ENCODE assay signal across 8 cellular contexts in genomic region chr10:62373995-62374861, GRCh38. TPM values are rescaled to one million over a fixed set of nuclear protein-coding genes. Genes with fewer than 3 reads are reported as not detected.
DNase-seq lines count a peak whose midpoint lies in the region; ATAC-seq and TF ChIP-seq lines count a peak whose summit lies in the region.

Gene ZNF365, plus strand, starts transcription at chr10:62374369. Its CDS starts 1,825 bp downstream, at chr10:62376194.

- no peaks in the 10 kb centered on the region for H3K9me3 Mint-ChIP-seq in activated CD8-positive, alpha-beta memory T cell treated with anti-CD3 and anti-CD28 coated beads, Interleukin-2, amount 10 ng/mL, durations not matched to agents 7 days and 5 days (ENCODE audit: low read depth)
- H3K9me3 Mint-ChIP-seq in stimulated activated naive CD8-positive, alpha-beta T cell treated with anti-CD3 and anti-CD28 coated beads, Interleukin-15, Interleukin-2, amounts not matched to agents 100 ng/mL and 50 ng/mL, for 24 hours, result no peaks in the 10 kb centered on the region

- peaks cover 51% of the 10 kb centered on the region for H3K27me3 Mint-ChIP-seq in activated CD8-positive, alpha-beta memory T cell treated with anti-CD3 and anti-CD28 coated beads, Interleukin-2, amount 10 ng/mL, durations not matched to agents 7 days and 5 days
- peaks cover 40% of the 10 kb centered on the region for H3K27me3 Mint-ChIP-seq in stimulated activated naive CD8-positive, alpha-beta T cell treated with anti-CD3 and anti-CD28 coated beads, Interleukin-15, Interleukin-2, amounts not matched to agents 100 ng/mL and 50 ng/mL, for 24 hours

- intact Hi-C loops in mucosa of descending colon (cut with DNase I, micrococcal nuclease), result no loop called here

- H3K4me3 Mint-ChIP-seq in activated CD8-positive, alpha-beta memory T cell treated with anti-CD3 and anti-CD28 coated beads, Interleukin-2, amount 10 ng/mL, durations not matched to agents 7 days and 5 days, result peak within 1 kb of the TSS; percentile 50
- H3K4me3 Mint-ChIP-seq in stimulated activated naive CD8-positive, alpha-beta T cell treated with anti-CD3 and anti-CD28 coated beads, Interleukin-15, Interleukin-2, amounts not matched to agents 100 ng/mL and 50 ng/mL, for 24 hours, result peak within 1 kb of the TSS; percentile 78

- DNase-seq in D341Med (ENCODE audit: low spot score) (peak; percentile 59), epithelial cell of esophagus (ENCODE audit: low read depth) (peak; percentile 54), mucosa of descending colon (peak in 1 of 3 donors; percentile 27), HUDEP-2 (lab: John Stamatoyannopoulos, UW; ENCODE audit: unreplicated experiment in 76 of 76) (no peak), NCI-H1694 (lab: John Stamatoyannopoulos, UW) (no peak)
- DNase-seq in activated CD8-positive, alpha-beta memory T cell treated with anti-CD3 and anti-CD28 coated beads, Interleukin-2, amount 10 ng/mL, durations not matched to agents 7 days and 5 days, result peak; percentile 53

- ATAC-seq in activated CD8-positive, alpha-beta memory T cell treated with anti-CD3 and anti-CD28 coated beads, Interleukin-2, amount 10 ng/mL, durations not matched to agents 7 days and 5 days, result peak; percentile 76
- peak; percentile 63 for ATAC-seq in mucosa of descending colon

- peaks cover 4% of the 10 kb centered on the region for H3K4me1 ChIP-seq in mucosa of descending colon (ENCODE audit: low read depth)

- CTCF ChIA-PET in activated CD8-positive, alpha-beta memory T cell treated with anti-CD3 and anti-CD28 coated beads, Interleukin-2, amount 10 ng/mL, durations not matched to agents 7 days and 5 days (lab: Charles Lee), result interaction anchor here (0.6 kb wide), 1 partner anchor 513 kb away, joined by 4 read pairs; no protein-coding TSS in a partner anchor

- H3K27ac Mint-ChIP-seq in activated CD8-positive, alpha-beta memory T cell treated with anti-CD3 and anti-CD28 coated beads, Interleukin-2, amount 10 ng/mL, durations not matched to agents 7 days and 5 days, result no peak within 1 kb of the TSS
- peak within 1 kb of the TSS; percentile 11 for H3K27ac Mint-ChIP-seq in stimulated activated naive CD8-positive, alpha-beta T cell treated with anti-CD3 and anti-CD28 coated beads, Interleukin-15, Interleukin-2, amounts not matched to agents 100 ng/mL and 50 ng/mL, for 24 hours

- peak; percentile 18; the same call in 1 of the 2 replicates for TF ChIP-seq CTCF in LNCAP (IDR thresholded peaks at IDR 0.05)
- TF ChIP-seq CTCF in epithelial cell of esophagus (IDR thresholded peaks at IDR 0.05; ENCODE audit: insufficient read depth, low read depth, low read length, missing control alignments), result no peak
- no peak for TF ChIP-seq CTCF in mucosa of descending colon (IDR thresholded peaks at IDR 0.05)

- H3K9me3 ChIP-seq in mucosa of descending colon, result no peaks in the 10 kb centered on the region

- no peaks in the 10 kb centered on the region for H3K36me3 ChIP-seq in mucosa of descending colon (ENCODE audit: low read depth)

- H3K4me3 ChIP-seq in epithelial cell of esophagus (ENCODE audit: low read length), result peak within 1 kb of the TSS; percentile 30
- H3K4me3 ChIP-seq in mucosa of descending colon, result no peak within 1 kb of the TSS

- H3K36me3 Mint-ChIP-seq in activated CD8-positive, alpha-beta memory T cell treated with anti-CD3 and anti-CD28 coated beads, Interleukin-2, amount 10 ng/mL, durations not matched to agents 7 days and 5 days, result no peaks in the 10 kb centered on the region
- H3K36me3 Mint-ChIP-seq in stimulated activated naive CD8-positive, alpha-beta T cell treated with anti-CD3 and anti-CD28 coated beads, Interleukin-15, Interleukin-2, amounts not matched to agents 100 ng/mL and 50 ng/mL, for 24 hours (ENCODE audit: low read depth), result no peaks in the 10 kb centered on the region

- peaks cover 7% of the 10 kb centered on the region for H3K4me1 Mint-ChIP-seq in activated CD8-positive, alpha-beta memory T cell treated with anti-CD3 and anti-CD28 coated beads, Interleukin-2, amount 10 ng/mL, durations not matched to agents 7 days and 5 days
- peaks cover 11% of the 10 kb centered on the region for H3K4me1 Mint-ChIP-seq in stimulated activated naive CD8-positive, alpha-beta T cell treated with anti-CD3 and anti-CD28 coated beads, Interleukin-15, Interleukin-2, amounts not matched to agents 100 ng/mL and 50 ng/mL, for 24 hours (ENCODE audit: low read depth)

RNA-seq across cellular contexts. Expression of gene ZNF365, which starts in this region (rescaled TPM):
- total RNA-seq in activated CD8-positive, alpha-beta memory T cell treated with anti-CD3 and anti-CD28 coated beads, Interleukin-2, amount 10 ng/mL, durations not matched to agents 7 days and 5 days, result not detected
- total RNA-seq in mucosa of descending colon, result under 1 TPM in 2 of 3 donors, not detected in 1; 0.29 to 0.38 TPM

Comparison
In these comparisons a context has a peak if more than half of its experiments do, and no peak if none do; other contexts are left out.
1. Peak in DNase-seq and ATAC-seq in activated CD8-positive, alpha-beta memory T cell treated with anti-CD3 and anti-CD28 coated beads, Interleukin-2, amount 10 ng/mL, durations not matched to agents 7 days and 5 days; RNA of the gene not detected or under 1 TPM.
2. Peak in ATAC-seq in mucosa of descending colon; RNA of the gene not detected or under 1 TPM.
3. DNase-seq: peak in D341Med (single experiment) and epithelial cell of esophagus (single experiment); none in HUDEP-2 (0 of 76) and NCI-H1694 (single experiment).